ENCODE assay signal across 30 cellular contexts in the genomic region with DNA sequence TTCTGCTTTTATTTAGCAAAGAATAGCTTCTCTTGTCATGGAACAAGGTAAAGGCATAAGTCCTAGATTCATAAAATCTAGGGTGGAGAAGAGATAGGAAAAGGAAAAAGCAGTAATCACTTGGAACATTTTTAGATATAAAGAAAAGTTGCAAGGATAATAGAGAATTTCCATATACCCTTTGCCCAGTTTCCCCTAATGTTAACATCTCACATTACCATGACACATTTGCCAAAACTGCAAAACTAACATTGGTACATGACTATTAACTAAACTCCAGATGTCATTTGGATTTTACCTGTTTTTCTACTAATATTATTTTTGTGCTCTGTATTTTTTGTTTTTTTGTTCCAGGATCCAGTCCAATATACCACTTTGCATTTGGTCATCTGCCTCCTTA.
DNase-seq lines count a peak whose midpoint lies in the region; ATAC-seq, FAIRE-seq and TF ChIP-seq lines count a peak whose summit lies in the region.
"Had no signal": no experiment of that assay in that cellular context is flagged by ENCODE, and none has a peak within 500 bp of the region (broad histone marks: within the 10 kb centered on the region; RNA-seq: fewer than 3 reads in every experiment).

No MANE protein-coding gene starts in this region.

- H3K4me3 ChIP-seq in A549 (no peak overlapping the region), HEK293 (ENCODE audit: low read depth, low read length) (no peak overlapping the region)
- H3K4me3 ChIP-seq: BLaER1; BLaER1 treated with 17β-estradiol and CSF1 and Interleukin-3, amounts not matched to agents 10 nM and 100 nM had no signal

- H3K36me3 ChIP-seq in HEK293 (ENCODE audit: control insufficient read depth in 2 of 2, insufficient read depth in 1 of 2, low read length in 2 of 2): no peaks in the 10 kb centered on the region
- H3K36me3 ChIP-seq: BE2C; BLaER1; BLaER1 treated with 17β-estradiol and CSF1 and Interleukin-3, amounts not matched to agents 10 nM and 100 nM had no signal

- POLR2A ChIA-PET in A549 (lab: Yijun Ruan, JAX): no interaction called here
- POLR2A ChIA-PET in HEK293 (lab: Yijun Ruan, JAX): no interaction called here

- TF ChIP-seq CTCF in A549 (IDR thresholded peaks at IDR 0.05) (no peak), HEK293 (tag by site-specific recombination; IDR thresholded peaks at IDR 0.05) (no peak)

- TF ChIP-seq POLR2A in A549 (IDR thresholded peaks at IDR 0.05; ENCODE audit: low read length) (no peak), erythroblast (IDR thresholded peaks at IDR 0.05; ENCODE audit: low read length) (no peak)

- ATAC-seq in A549: no peak
- ATAC-seq: CD8-positive, alpha-beta T cell had no signal

- CTCF ChIA-PET in A549 (lab: Yijun Ruan, JAX): interaction anchor here (2.8 kb wide), 1 partner anchor 11 kb away, joined by 9 read pairs; no protein-coding TSS in a partner anchor
- CTCF ChIA-PET in HEK293 (lab: Yijun Ruan, JAX): no interaction called here

- H3K27ac ChIP-seq in A549 (no peak overlapping the region), HEK293 (ENCODE audit: extremely low read depth, low read depth, low read length) (no peak overlapping the region)
- H3K27ac ChIP-seq: 22Rv1; BLaER1; BLaER1 treated with 17β-estradiol and CSF1 and Interleukin-3, amounts not matched to agents 10 nM and 100 nM; C4-2B had no signal

- H3K4me1 ChIP-seq in A549: no peaks in the 10 kb centered on the region
- no peaks in the 10 kb centered on the region for H3K4me1 ChIP-seq in HEK293 (ENCODE audit: control insufficient read depth, insufficient read depth, low read length)
- H3K4me1 ChIP-seq: BE2C; BLaER1; BLaER1 treated with 17β-estradiol and CSF1 and Interleukin-3, amounts not matched to agents 10 nM and 100 nM; Caco-2 had no signal

- TF ChIP-seq RAD21 in A549 (conservative IDR thresholded peaks at IDR 0.05 in 1 of 2, IDR thresholded peaks at IDR 0.05 in 1 of 2): no peak

- peak; percentile 73 for FAIRE-seq in A549 (lab: Jason Lieb, UNC)
- FAIRE-seq: A204.1, D721Med had no signal

- no peak for TF ChIP-seq EP300 in A549 (IDR thresholded peaks at IDR 0.05)

- H3K9me3 ChIP-seq in A549: peaks cover 12% of the 10 kb centered on the region; the same call in 2 of the 3 replicates
- no peaks in the 10 kb centered on the region for H3K9me3 ChIP-seq in HEK293 (ENCODE audit: control insufficient read depth, insufficient read depth, low read depth, low read length)
- H3K9me3 ChIP-seq: BE2C; BLaER1; BLaER1 treated with 17β-estradiol and CSF1 and Interleukin-3, amounts not matched to agents 10 nM and 100 nM; Caco-2 had no signal

- DNase-seq in A549 (ENCODE audit: low read depth in 1 of 2, low spot score in 1 of 2) (no peak), NCI-H524 (lab: John Stamatoyannopoulos, UW) (no peak), erythroblast (lab: John Stamatoyannopoulos, UW) (no peak)
- DNase-seq: 8988T; ACHN; AML-193; BE2C; C1 segment of cervical spinal cord; Caco-2; Calu3; CD4-positive, alpha-beta memory T cell; CD4-positive, alpha-beta T cell; CD4-positive, CD25-positive, alpha-beta regulatory T cell; CD8-positive, alpha-beta memory T cell; CD8-positive, alpha-beta T cell; COR-L47; DMS 273 treated with DMSO at 0.1 percent for 48 hours; DMS153; DMS53; DMS79; DMS79 treated with DMSO at 0.1 percent for 48 hours; DND-41; EL had no signal

- H3K4me2 ChIP-seq in A549: no peak overlapping the region
- H3K4me2 ChIP-seq: BLaER1; BLaER1 treated with 17β-estradiol and CSF1 and Interleukin-3, amounts not matched to agents 10 nM and 100 nM had no signal

TF ChIP-seq in A549, 52 proteins besides CTCF, POLR2A, EP300 and RAD21 (continues in another document):
- TF ChIP-seq, protein P1, sequence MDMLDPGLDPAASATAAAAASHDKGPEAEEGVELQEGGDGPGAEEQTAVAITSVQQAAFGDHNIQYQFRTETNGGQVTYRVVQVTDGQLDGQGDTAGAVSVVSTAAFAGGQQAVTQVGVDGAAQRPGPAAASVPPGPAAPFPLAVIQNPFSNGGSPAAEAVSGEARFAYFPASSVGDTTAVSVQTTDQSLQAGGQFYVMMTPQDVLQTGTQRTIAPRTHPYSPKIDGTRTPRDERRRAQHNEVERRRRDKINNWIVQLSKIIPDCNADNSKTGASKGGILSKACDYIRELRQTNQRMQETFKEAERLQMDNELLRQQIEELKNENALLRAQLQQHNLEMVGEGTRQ (IDR thresholded peaks at IDR 0.05): no peak
- no peak for TF ChIP-seq GATA3 (IDR thresholded peaks at IDR 0.05; ENCODE audit: borderline replicate concordance)
- TF ChIP-seq HOXB5 (CRISPR knock-in tag; IDR thresholded peaks at IDR 0.05): no peak
- TF ChIP-seq, protein P2, sequence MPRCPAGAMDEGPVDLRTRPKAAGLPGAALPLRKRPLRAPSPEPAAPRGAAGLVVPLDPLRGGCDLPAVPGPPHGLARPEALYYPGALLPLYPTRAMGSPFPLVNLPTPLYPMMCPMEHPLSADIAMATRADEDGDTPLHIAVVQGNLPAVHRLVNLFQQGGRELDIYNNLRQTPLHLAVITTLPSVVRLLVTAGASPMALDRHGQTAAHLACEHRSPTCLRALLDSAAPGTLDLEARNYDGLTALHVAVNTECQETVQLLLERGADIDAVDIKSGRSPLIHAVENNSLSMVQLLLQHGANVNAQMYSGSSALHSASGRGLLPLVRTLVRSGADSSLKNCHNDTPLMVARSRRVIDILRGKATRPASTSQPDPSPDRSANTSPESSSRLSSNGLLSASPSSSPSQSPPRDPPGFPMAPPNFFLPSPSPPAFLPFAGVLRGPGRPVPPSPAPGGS (IDR thresholded peaks at IDR 0.05): no peak
- TF ChIP-seq FOSB (CRISPR knock-in tag; IDR thresholded peaks at IDR 0.05): no peak
- TF ChIP-seq ZSCAN20 (CRISPR knock-in tag; IDR thresholded peaks at IDR 0.05): no peak
- TF ChIP-seq, protein P3, sequence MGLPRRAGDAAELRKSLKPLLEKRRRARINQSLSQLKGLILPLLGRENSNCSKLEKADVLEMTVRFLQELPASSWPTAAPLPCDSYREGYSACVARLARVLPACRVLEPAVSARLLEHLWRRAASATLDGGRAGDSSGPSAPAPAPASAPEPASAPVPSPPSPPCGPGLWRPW (IDR thresholded peaks at IDR 0.05): no peak
- TF ChIP-seq HMGXB4 (CRISPR knock-in tag; IDR thresholded peaks at IDR 0.05; ENCODE audit: borderline replicate concordance): no peak
- TF ChIP-seq ESRRA (IDR thresholded peaks at IDR 0.05; ENCODE audit: borderline replicate concordance, low read length): no peak

TF ChIP-seq in HEK293, 187 proteins besides CTCF, POLR2A, EP300 and RAD21:
- TF ChIP-seq ZNF426 (tag by site-specific recombination; IDR thresholded peaks at IDR 0.05) (no peak), ZNF529 (tag by site-specific recombination; IDR thresholded peaks at IDR 0.05; ENCODE audit: insufficient replicate concordance) (peak; percentile 93), ZBTB10 (tag by site-specific recombination; IDR thresholded peaks at IDR 0.05) (no peak), WT1 (tag by site-specific recombination; IDR thresholded peaks at IDR 0.05) (no peak)
